In the genomic region with DNA sequence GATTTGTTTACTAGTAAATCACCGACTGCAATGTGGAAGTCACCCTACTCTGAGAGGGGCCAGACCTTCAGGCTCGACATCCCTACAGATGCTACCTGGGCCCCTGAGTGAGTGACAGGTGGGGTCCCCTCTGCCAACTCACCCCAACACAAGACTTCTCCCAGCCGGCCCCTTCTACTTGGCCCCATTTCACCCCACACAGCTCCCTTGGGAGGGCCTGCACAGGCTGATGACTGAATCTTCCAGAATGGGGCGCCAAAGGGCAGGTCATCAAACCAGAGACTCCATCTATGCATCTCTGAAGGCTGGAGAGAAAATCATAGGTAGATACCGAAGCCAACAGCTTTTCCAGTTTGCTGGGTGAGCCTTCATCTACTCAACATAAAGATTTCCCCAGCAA, we compare ENCODE assay signal across 17 cellular contexts. TPM values are rescaled to one million over a fixed set of nuclear protein-coding genes. Genes with fewer than 3 reads are reported as not detected.
A peak's percentile ranks its signal among the peaks of the same experiment; 100 is the strongest.
DNase-seq lines count a peak whose midpoint lies in the region; ATAC-seq and TF ChIP-seq lines count a peak whose summit lies in the region.
"Had no signal": no experiment of that assay in that cellular context is flagged by ENCODE, and none has a peak within 500 bp of the region (broad histone marks: within the 10 kb centered on the region; RNA-seq: fewer than 3 reads in every experiment).

No MANE protein-coding gene starts in this region.

- H3K4me1 ChIP-seq in endodermal cell (ENCODE audit: control insufficient read depth, insufficient read depth, low read length) = no peaks in the 10 kb centered on the region
- H3K4me1 ChIP-seq: pancreas had no signal

- POLR2A ChIA-PET in AG04450 (lab: Yijun Ruan, JAX) = no interaction called here

- no peak overlapping the region for H3K27ac Mint-ChIP-seq in endodermal cell
- H3K27ac Mint-ChIP-seq: memory B cell; stimulated activated effector memory CD8-positive, alpha-beta T cell treated with anti-CD3 and anti-CD28 coated beads, Interleukin-12 subunit alpha, Interleukin-12 subunit beta, amount 100 ng/mL, for 72 hours had no signal

- no peaks in the 10 kb centered on the region for H3K36me3 ChIP-seq in endodermal cell (ENCODE audit: control insufficient read depth, insufficient read depth, low read length)
- H3K36me3 ChIP-seq: pancreas had no signal

- peak; percentile 20; the same call in 1 of the 2 replicates for TF ChIP-seq CTCF in AG04450 (IDR thresholded peaks at IDR 0.05; ENCODE audit: low read depth, low read length)
- peak; percentile 22 for TF ChIP-seq CTCF in GM13977 (IDR thresholded peaks at IDR 0.05; ENCODE audit: extremely low read depth, insufficient read depth, missing control alignments)
- peak; percentile 47 for TF ChIP-seq CTCF in endodermal cell (conservative IDR thresholded peaks at IDR 0.05)

- in situ Hi-C loops in GM13977 (cut with MboI; ENCODE audit: low pct_unique_long_range_greater_than_20kb, low sequenced_read_pairs, unreplicated experiment) = no loop called here

- H3K9me3 ChIP-seq in AG04450 (ENCODE audit: control insufficient read depth, insufficient read depth, low read length) = no peaks in the 10 kb centered on the region
- H3K9me3 ChIP-seq in endodermal cell (ENCODE audit: control insufficient read depth, low read length) = no peaks in the 10 kb centered on the region
- H3K9me3 ChIP-seq: pancreas had no signal

- H3K36me3 Mint-ChIP-seq in endodermal cell (ENCODE audit: low read depth) = no peaks in the 10 kb centered on the region
- H3K36me3 Mint-ChIP-seq: memory B cell; stimulated activated effector memory CD8-positive, alpha-beta T cell treated with anti-CD3 and anti-CD28 coated beads, Interleukin-12 subunit alpha, Interleukin-12 subunit beta, amount 100 ng/mL, for 72 hours had no signal

- WGBS in endodermal cell (ENCODE audit: insufficient coverage in 1 of 2, insufficient read length in 1 of 2), 2 experiments = 73 to 90% methylated on average over 3 to 5 of the region's 5 CpGs

- no peaks in the 10 kb centered on the region for H3K4me1 Mint-ChIP-seq in endodermal cell
- H3K4me1 Mint-ChIP-seq: memory B cell; stimulated activated effector memory CD8-positive, alpha-beta T cell treated with anti-CD3 and anti-CD28 coated beads, Interleukin-12 subunit alpha, Interleukin-12 subunit beta, amount 100 ng/mL, for 72 hours had no signal

- CTCF ChIA-PET in AG04450 (lab: Charles Lee) = interaction anchor here (1.1 to 1.5 kb wide), 2 partner anchors 48 to 95 kb away, joined by 3 to 12 read pairs; no protein-coding TSS in a partner anchor

- H3K27me3 Mint-ChIP-seq in endodermal cell (ENCODE audit: insufficient read depth) = peaks cover 22% of the 10 kb centered on the region

- no peak for ATAC-seq in HG03135 (IDR thresholded peaks at IDR 0.05; ENCODE audit: unreplicated experiment)
- ATAC-seq: pancreas; stimulated activated effector memory CD8-positive, alpha-beta T cell treated with anti-CD3 and anti-CD28 coated beads, Interleukin-12 subunit alpha, Interleukin-12 subunit beta, amount 100 ng/mL, for 72 hours had no signal

- no peak overlapping the region for H3K4me3 Mint-ChIP-seq in endodermal cell
- H3K4me3 Mint-ChIP-seq: memory B cell; stimulated activated effector memory CD8-positive, alpha-beta T cell treated with anti-CD3 and anti-CD28 coated beads, Interleukin-12 subunit alpha, Interleukin-12 subunit beta, amount 100 ng/mL, for 72 hours had no signal

- no peaks in the 10 kb centered on the region for H3K9me3 Mint-ChIP-seq in endodermal cell
- H3K9me3 Mint-ChIP-seq: memory B cell; stimulated activated effector memory CD8-positive, alpha-beta T cell treated with anti-CD3 and anti-CD28 coated beads, Interleukin-12 subunit alpha, Interleukin-12 subunit beta, amount 100 ng/mL, for 72 hours had no signal

- H3K9ac ChIP-seq in endodermal cell (ENCODE audit: extremely low read depth, low read length, poor library complexity, severe bottlenecking) = no peak overlapping the region

- H3K27ac ChIP-seq in AG04450 (ENCODE audit: low read depth, low read length) (no peak overlapping the region), endodermal cell (ENCODE audit: low read depth, low read length) (no peak overlapping the region)
- H3K27ac ChIP-seq: dorsolateral prefrontal cortex, pancreas, VCaP had no signal

- H3K27me3 ChIP-seq in AG04450 (ENCODE audit: control insufficient read depth, insufficient read depth, low read length) = no peaks in the 10 kb centered on the region
- H3K27me3 ChIP-seq in endodermal cell (ENCODE audit: control insufficient read depth, insufficient read depth, low read length, poor library complexity, severe bottlenecking) = no peaks in the 10 kb centered on the region
- H3K27me3 ChIP-seq: pancreas had no signal

- DNase-seq in AG04450 (ENCODE audit: low read depth, low spot score) (no peak), GM13977 (ENCODE audit: low spot score) (no peak), NCI-H2107 (lab: John Stamatoyannopoulos, UW) (peak; percentile 9), endodermal cell (peak; percentile 63), SKM-1 (lab: John Stamatoyannopoulos, UW; ENCODE audit: unreplicated experiment) (no peak), T-helper 9 cell (no peak), DMS53 treated with DMSO at 0.1 percent for 48 hours (lab: John Stamatoyannopoulos, UW; ENCODE audit: unreplicated experiment) (no peak)
- DNase-seq: amniotic stem cell, dorsolateral prefrontal cortex, NCI-H2227 treated with DMSO at 0.1 percent for 48 hours, pancreas, SIG-M5 had no signal

- no peak overlapping the region for H3K4me3 ChIP-seq in AG04450 (ENCODE audit: low read depth, low read length)
- no peak overlapping the region for H3K4me3 ChIP-seq in endodermal cell (ENCODE audit: low read length)
- H3K4me3 ChIP-seq: dorsolateral prefrontal cortex, pancreas had no signal

RNA-seq across cellular contexts. Expression of gene S100A8, which starts 9.4 kb away (rescaled TPM):
- polyA plus RNA-seq in AG04450 (2011; rRNA removed) = not detected in 2 replicates
- not detected in 2 replicates for polyA minus RNA-seq in AG04450 (2011; rRNA and poly(A)+ RNA removed)
- not detected for total RNA-seq in endodermal cell
- polyA plus RNA-seq in endodermal cell (2013, experiment 1 of 2) = not detected
- not detected for polyA plus RNA-seq in endodermal cell (2013, experiment 2 of 2)

RNA-seq across cellular contexts. Expression of gene S100A7A, which starts 16.1 kb away (rescaled TPM):
- polyA plus RNA-seq in AG04450 (2011; rRNA removed) = not detected in 2 replicates
- 0.09 TPM in 1 of 2 replicates, not detected in the other for polyA minus RNA-seq in AG04450 (2011; rRNA and poly(A)+ RNA removed)
- not detected for total RNA-seq in endodermal cell
- polyA plus RNA-seq in endodermal cell (2013, experiment 1 of 2) = not detected
- not detected for polyA plus RNA-seq in endodermal cell (2013, experiment 2 of 2)
- total RNA-seq: dorsolateral prefrontal cortex, pancreas had no signal
- polyA plus RNA-seq: CD14-positive monocyte, pancreas had no signal

RNA-seq across cellular contexts. Expression of gene S100A12, which starts 24.8 kb away (rescaled TPM):
- not detected in 2 replicates for polyA plus RNA-seq in AG04450 (2011; rRNA removed)
- not detected in 2 replicates for polyA minus RNA-seq in AG04450 (2011; rRNA and poly(A)+ RNA removed)
- not detected for total RNA-seq in endodermal cell
- polyA plus RNA-seq in endodermal cell (2013, experiment 1 of 2) = not detected
- not detected for polyA plus RNA-seq in endodermal cell (2013, experiment 2 of 2)

RNA-seq across cellular contexts. Expression of gene S100A9, which starts 42.6 kb away (rescaled TPM):
- not detected in 2 replicates for polyA plus RNA-seq in AG04450 (2011; rRNA removed)
- polyA minus RNA-seq in AG04450 (2011; rRNA and poly(A)+ RNA removed) = not detected in 2 replicates
- not detected for total RNA-seq in endodermal cell
- polyA plus RNA-seq in endodermal cell (2013, experiment 1 of 2) = not detected
- not detected for polyA plus RNA-seq in endodermal cell (2013, experiment 2 of 2)

RNA-seq across cellular contexts. Expression of gene PGLYRP4, which starts 51.6 kb away (rescaled TPM):
- not detected in 2 replicates for polyA plus RNA-seq in AG04450 (2011; rRNA removed)
- polyA minus RNA-seq in AG04450 (2011; rRNA and poly(A)+ RNA removed) = not detected in 2 replicates
- total RNA-seq in endodermal cell = not detected
- not detected for polyA plus RNA-seq in endodermal cell (2013, experiment 1 of 2)
- polyA plus RNA-seq in endodermal cell (2013, experiment 2 of 2) = not detected
- total RNA-seq: dorsolateral prefrontal cortex had no signal
- polyA plus RNA-seq: CD14-positive monocyte, pancreas had no signal

Comparison
In these comparisons a context has a peak if more than half of its experiments do, and no peak if none do; other contexts are left out.
1. DNase-seq: peak in NCI-H2107 (single experiment) and endodermal cell (single experiment); none in AG04450 (single experiment), GM13977 (single experiment), SKM-1 (single experiment), T-helper 9 cell (single experiment) and DMS53 treated with DMSO at 0.1 percent for 48 hours (single experiment).
2. Peak in every context shown above with its lines, with median percentiles within 50 percentile points of each other: CTCF ChIP-seq.